3 cellular contexts compared by ENCODE assay signal in genomic region chr21:37049741-37050140, GRCh38. TPM values are rescaled to one million over a fixed set of nuclear protein-coding genes. Genes with fewer than 3 reads are reported as not detected.
"Had no signal": no experiment of that assay in that cellular context is flagged by ENCODE, and none has a peak within 500 bp of the region (broad histone marks: within the 10 kb centered on the region; RNA-seq: fewer than 3 reads in every experiment).

No MANE protein-coding gene starts in this region.

RNA-seq across cellular contexts. Expression of gene RIPPLY3, which starts 43.2 kb away (rescaled TPM):
- total RNA-seq: GM23248, H4, HFFc6 had no signal
- polyA plus RNA-seq: GM23248 had no signal
